Comparison of ENCODE assay signal across 7 cellular contexts in genomic region chr2:63049291-63050185, GRCh38. TPM values are rescaled to one million over a fixed set of nuclear protein-coding genes. Genes with fewer than 3 reads are reported as not detected.
A peak's percentile ranks its signal among the peaks of the same experiment; 100 is the strongest.
DNase-seq lines count a peak whose midpoint lies in the region; TF ChIP-seq lines count a peak whose summit lies in the region.

No MANE protein-coding gene starts in this region.

- DNase-seq in GM10248 (ENCODE audit: extremely low spot score) = peak; percentile 23
- DNase-seq in brain microvascular endothelial cell = no peak
- DNase-seq in NCI-H2196 treated with DMSO at 0.1 percent for 48 hours (lab: John Stamatoyannopoulos, UW; ENCODE audit: unreplicated experiment) = no peak
- DNase-seq in HuH-7.5 (ENCODE audit: low spot score) = no peak
- DNase-seq in G401 (ENCODE audit: low spot score) = no peak

- POLR2A ChIA-PET in GM10248 (lab: Yijun Ruan, JAX) = no interaction called here

- peak overlapping the region; percentile 65 for H3K4me2 ChIP-seq in Loucy (ENCODE audit: low read depth, low read length, poor library complexity, severe bottlenecking)

- CTCF ChIA-PET in GM10248 (lab: Yijun Ruan, JAX) = no interaction called here

- H3K27ac ChIP-seq in brain microvascular endothelial cell (no peak overlapping the region), mucosa of rectum (ENCODE audit: low read depth in 2 of 2, low read length in 2 of 2) (no peak overlapping the region)

- no peaks in the 10 kb centered on the region for H4K20me1 ChIP-seq in Loucy (ENCODE audit: insufficient read depth, low read length, poor library complexity, severe bottlenecking)

- H3K9me3 ChIP-seq in Loucy (ENCODE audit: insufficient read depth, low read depth, low read length) (no peaks in the 10 kb centered on the region), mucosa of rectum (ENCODE audit: control insufficient read depth in 2 of 2, low read length in 2 of 2) (no peaks in the 10 kb centered on the region)

- in situ Hi-C loops in brain microvascular endothelial cell (cut with HindIII; ENCODE audit: low pct_ligation_motif_present, low sequenced_read_pairs) (no loop called here), G401 (cut with HindIII; ENCODE audit: low sequenced_read_pairs) (no loop called here)

- H3K27me3 ChIP-seq in Loucy (ENCODE audit: insufficient read depth, low read length, poor library complexity, severe bottlenecking) = no peaks in the 10 kb centered on the region
- peaks cover 64% of the 10 kb centered on the region for H3K27me3 ChIP-seq in brain microvascular endothelial cell (replicated peaks)
- peaks cover 60 to 71% of the 10 kb centered on the region in 2 donors for H3K27me3 ChIP-seq in mucosa of rectum (ENCODE audit: control insufficient read depth in 2 of 2, insufficient read depth in 2 of 2, low read length in 2 of 2)

- H3K9ac ChIP-seq in Loucy (ENCODE audit: low read depth, low read length, poor library complexity, severe bottlenecking) (peak overlapping the region; percentile 62), mucosa of rectum (ENCODE audit: low read depth in 1 of 2, low read length in 2 of 2) (no peak overlapping the region)

- TF ChIP-seq CTCF in GM10248 (IDR thresholded peaks at IDR 0.05; ENCODE audit: control extremely low read depth, extremely low read depth, low read depth, missing control alignments) (no peak), Loucy (conservative IDR thresholded peaks at IDR 0.05; ENCODE audit: low read length) (no peak), brain microvascular endothelial cell (IDR thresholded peaks at IDR 0.05; ENCODE audit: low read depth, low read length, missing control alignments) (no peak)

- H3K4me1 ChIP-seq in Loucy (ENCODE audit: insufficient read depth, low read length, poor library complexity, severe bottlenecking) = no peaks in the 10 kb centered on the region
- peaks cover 15 to 31% of the 10 kb centered on the region in 2 donors for H3K4me1 ChIP-seq in mucosa of rectum (ENCODE audit: control insufficient read depth in 2 of 2, insufficient read depth in 2 of 2, low read length in 2 of 2)

- peaks cover 13% of the 10 kb centered on the region; the same call in 1 of the 2 replicates for H3K79me2 ChIP-seq in Loucy (ENCODE audit: insufficient read depth, low read length)

- H2AFZ ChIP-seq in Loucy (ENCODE audit: low read length) = peak overlapping the region; percentile 86; the same call in 1 of the 2 replicates

- H3F3A ChIP-seq in Loucy (ENCODE audit: low read depth) = no peaks in the 10 kb centered on the region

- H3K36me3 ChIP-seq in Loucy (ENCODE audit: insufficient read depth, low read length) (no peaks in the 10 kb centered on the region), brain microvascular endothelial cell (replicated peaks) (no peaks in the 10 kb centered on the region), mucosa of rectum (ENCODE audit: control insufficient read depth in 2 of 2, insufficient read depth in 2 of 2, low read length in 2 of 2) (no peaks in the 10 kb centered on the region)

- no peaks in the 10 kb centered on the region for H3K9me2 ChIP-seq in Loucy (replicated peaks; ENCODE audit: low read depth, low read length)

- H3K4me3 ChIP-seq in Loucy (ENCODE audit: low read length, poor library complexity, severe bottlenecking) (peak overlapping the region; percentile 64), brain microvascular endothelial cell (ENCODE audit: low read depth, low read length) (peak overlapping the region; percentile 9), mucosa of rectum (ENCODE audit: low read length in 2 of 2) (peak overlapping the region; percentile 49 to 58)

RNA-seq across cellular contexts. Expression of gene OTX1, which starts 1.1 kb away (rescaled TPM):
- 0.68 and 0.81 TPM in 2 replicates for total RNA-seq in G401 (2014; rRNA removed; shearing (Covaris generic))

Comparison
In these comparisons a context has a peak if more than half of its experiments do, and no peak if none do; other contexts are left out.
1. H3K4me3 ChIP-seq: peak in every context shown above with its lines; median percentile 64 in Loucy; 54 in mucosa of rectum; 9 in brain microvascular endothelial cell.